Comparison of ENCODE assay signal across 9 cellular contexts in the genomic region with DNA sequence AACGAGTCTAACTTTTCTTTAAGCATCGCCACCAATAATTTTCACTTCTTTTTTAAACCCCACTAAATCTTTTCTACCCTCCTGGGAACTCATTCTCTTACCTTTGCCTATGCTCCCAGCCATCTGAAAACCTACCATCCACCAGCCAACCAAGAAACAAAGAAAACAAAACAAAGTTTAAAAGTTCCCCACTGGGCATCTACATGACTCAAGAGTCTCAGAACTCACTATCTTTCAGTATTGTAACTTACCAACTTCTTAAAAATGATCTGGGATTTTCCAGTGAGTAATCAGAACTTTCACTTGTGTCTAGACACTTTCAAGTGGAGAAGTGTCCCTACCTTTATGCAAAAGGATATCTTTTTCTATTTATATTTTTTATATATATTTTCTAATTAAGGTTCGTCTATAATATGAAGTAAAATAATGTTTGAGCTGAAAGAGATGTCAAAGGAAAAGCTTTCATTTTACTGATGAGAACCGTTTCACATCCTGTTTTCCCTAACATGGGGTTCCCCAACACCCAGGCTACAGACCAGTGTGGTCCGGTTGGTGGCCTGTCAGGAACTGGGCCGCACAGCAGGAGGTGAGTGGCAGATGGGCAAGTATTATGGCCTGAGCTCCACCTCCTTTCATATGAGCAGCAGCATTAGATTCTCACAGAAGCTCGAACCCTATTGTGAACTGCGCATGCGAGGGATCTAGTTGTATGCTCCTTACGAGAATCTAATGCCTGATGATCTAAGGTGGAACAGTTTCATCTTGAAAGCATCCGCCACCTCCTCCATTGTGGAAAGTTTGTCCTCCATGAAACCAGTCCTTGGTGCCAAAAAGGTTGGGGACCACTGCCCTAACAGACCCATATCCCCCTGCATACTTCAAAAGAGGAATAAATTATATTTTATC. TPM values are rescaled to one million over a fixed set of nuclear protein-coding genes. Genes with fewer than 3 reads are reported as not detected.
A peak's percentile ranks its signal among the peaks of the same experiment; 100 is the strongest.
DNase-seq lines count a peak whose midpoint lies in the region; ATAC-seq and TF ChIP-seq lines count a peak whose summit lies in the region.
"Had no signal": no experiment of that assay in that cellular context is flagged by ENCODE, and none has a peak within 500 bp of the region (broad histone marks: within the 10 kb centered on the region; RNA-seq: fewer than 3 reads in every experiment).

No MANE protein-coding gene starts in this region.

- no peak overlapping the region for H3K4me3 Mint-ChIP-seq in T-helper 17 cell

- H3K27ac ChIP-seq in WERI-Rb-1: no peak overlapping the region
- no peak overlapping the region for H3K27ac ChIP-seq in vagina

- no peak overlapping the region for H3K27ac Mint-ChIP-seq in T-helper 17 cell

- no peaks in the 10 kb centered on the region for H3K9me3 ChIP-seq in T-helper 17 cell (ENCODE audit: control insufficient read depth, low read length, poor library complexity, severe bottlenecking)
- no peaks in the 10 kb centered on the region for H3K9me3 ChIP-seq in WERI-Rb-1 (ENCODE audit: severe bottlenecking)
- no peaks in the 10 kb centered on the region for H3K9me3 ChIP-seq in vagina

- peaks cover 18% of the 10 kb centered on the region for H3K27me3 Mint-ChIP-seq in T-helper 17 cell

- H3K36me3 ChIP-seq in WERI-Rb-1 (no peaks in the 10 kb centered on the region), vagina (no peaks in the 10 kb centered on the region)

- no peaks in the 10 kb centered on the region for H3K27me3 ChIP-seq in WERI-Rb-1 (ENCODE audit: insufficient read depth, low read depth, severe bottlenecking)
- no peaks in the 10 kb centered on the region for H3K27me3 ChIP-seq in vagina

- H3K4me3 ChIP-seq in WERI-Rb-1 (ENCODE audit: low read depth, low read length): no peak overlapping the region
- H3K4me3 ChIP-seq in vagina: no peak overlapping the region

- ATAC-seq in HG02885 (IDR thresholded peaks at IDR 0.05; ENCODE audit: poor library complexity, unreplicated experiment) (peak; percentile 96), T-helper 17 cell (peak; percentile 41)

- H3K36me3 Mint-ChIP-seq in T-helper 17 cell (ENCODE audit: low read depth): no peaks in the 10 kb centered on the region

- DNase-seq in GM10266 (ENCODE audit: extremely low spot score): peak; percentile 61
- peak; percentile 44 for DNase-seq in GM19238 (ENCODE audit: insufficient read length, low spot score)
- no peak for DNase-seq in T-helper 17 cell
- no peak for DNase-seq in WERI-Rb-1
- no peak for DNase-seq in HUDEP-2 (lab: John Stamatoyannopoulos, UW; ENCODE audit: unreplicated experiment in 76 of 76)
- no peak for DNase-seq in vagina (ENCODE audit: extremely low spot score in 2 of 2)
- no peak for DNase-seq in NCI-H1092 treated with DMSO at 0.1 percent for 48 hours (lab: John Stamatoyannopoulos, UW)
- DNase-seq: activated CD8-positive, alpha-beta memory T cell treated with anti-CD3 and anti-CD28 coated beads, Interleukin-2, amount 50 U/mL, for 48 hours had no signal

- peaks cover 5% of the 10 kb centered on the region for H3K4me1 Mint-ChIP-seq in T-helper 17 cell

- TF ChIP-seq POLR2A in vagina (IDR thresholded peaks at IDR 0.05): no peak

- TF ChIP-seq CTCF in GM10266 (IDR thresholded peaks at IDR 0.05; ENCODE audit: control insufficient read depth, insufficient read depth, low read depth, missing control alignments) (no peak), WERI-Rb-1 (IDR thresholded peaks at IDR 0.05; ENCODE audit: low read depth, low read length) (no peak), vagina (IDR thresholded peaks at IDR 0.05) (no peak)

- intact Hi-C loops in vagina (cut with DNase I): no loop called here

- no peaks in the 10 kb centered on the region for H3K4me1 ChIP-seq in vagina

RNA-seq across cellular contexts. Expression of gene TIGD2, which starts 9.8 kb away (rescaled TPM):
- total RNA-seq in T-helper 17 cell (1 to 10 TPM; 3.1 to 3.2 TPM), vagina (4.4 TPM)

RNA-seq across cellular contexts. Expression of gene FAM13A, which starts 44.5 kb away (rescaled TPM):
- total RNA-seq in T-helper 17 cell (10 to 100 TPM; 10.8 to 37.5 TPM), vagina (32.2 TPM)

Comparison
In these comparisons a context has a peak if more than half of its experiments do, and no peak if none do; other contexts are left out.
1. DNase-seq: peak in GM10266 (single experiment) and GM19238 (single experiment); none in T-helper 17 cell (0 of 3), WERI-Rb-1 (single experiment), HUDEP-2 (0 of 76), vagina (0 of 2) and NCI-H1092 treated with DMSO at 0.1 percent for 48 hours (single experiment).